ENCODE assay signal across 25 cellular contexts in the genomic region with DNA sequence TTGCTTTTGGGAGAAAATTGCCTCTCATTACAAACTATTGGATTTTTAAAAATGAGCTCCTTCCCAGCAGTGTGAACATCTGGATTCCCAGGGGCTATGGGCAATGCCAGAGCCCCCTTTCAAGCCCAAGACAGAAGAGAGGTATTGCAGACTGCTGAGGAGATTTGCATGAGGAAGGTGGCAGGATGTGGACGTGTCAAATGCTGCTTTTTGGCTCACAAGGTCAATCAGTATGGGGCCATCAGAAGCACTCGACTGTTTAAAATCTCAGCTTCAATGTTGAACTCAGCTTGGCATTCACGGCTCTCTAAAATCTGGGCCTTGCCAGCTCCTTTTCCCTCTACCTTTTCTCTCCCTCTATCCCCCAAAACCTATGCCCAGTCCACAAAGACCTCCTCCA.
DNase-seq lines count a peak whose midpoint lies in the region; ATAC-seq and TF ChIP-seq lines count a peak whose summit lies in the region.
"Had no signal": no experiment of that assay in that cellular context is flagged by ENCODE, and none has a peak within 500 bp of the region (broad histone marks: within the 10 kb centered on the region; RNA-seq: fewer than 3 reads in every experiment).

No MANE protein-coding gene starts in this region.

- intact Hi-C loops in activated T-helper 1 cell treated with anti-CD3 and anti-CD28 coated beads, Interleukin-12 subunit alpha, Interleukin-12 subunit beta, Interleukin-2, Interleukin-4 antibody, amounts not matched to agents 30 ng/mL and 10 ng/mL and 1 ng/mL, durations not matched to agents 14 hours and 24 hours and 36 hours (cut with micrococcal nuclease) = no loop called here
- intact Hi-C loops in psoas muscle (cut with DNase I) = no loop called here

- DNase-seq in T-helper 1 cell (no peak), NCI-H2029 (lab: John Stamatoyannopoulos, UW) (no peak), NCI-H2171 treated with DMSO at 0.1 percent for 48 hours (lab: John Stamatoyannopoulos, UW) (no peak), AML-193 (lab: John Stamatoyannopoulos, UW) (no peak), psoas muscle (no peak)
- DNase-seq in activated T-helper 1 cell treated with anti-CD3 and anti-CD28 coated beads, Interleukin-12 subunit alpha, Interleukin-12 subunit beta, Interleukin-2, Interleukin-4 antibody, amounts not matched to agents 30 ng/mL and 10 ng/mL and 1 ng/mL, durations not matched to agents 14 hours and 24 hours and 36 hours (ENCODE audit: low spot score) = no peak
- DNase-seq: DMS53, GDM1, H9, HFFc6, KBM-7, NCI-H1092 treated with DMSO at 0.1 percent for 48 hours, NCI-H146, NCI-H2029 treated with DMSO at 0.1 percent for 48 hours, NCI-H345, NCI-H524, NCI-H82, OCI-M1, SHP77 had no signal

- H3K27ac Mint-ChIP-seq in T-helper 1 cell treated with Interleukin-12 subunit alpha and Interleukin-12 subunit beta and Interleukin-4 antibody, amounts not matched to agents 30 μg/mL and 1 μg/mL, for 36 hours = peak overlapping the region; percentile 26
- peak overlapping the region; percentile 56 for H3K27ac Mint-ChIP-seq in activated T-helper 1 cell treated with anti-CD3 and anti-CD28 coated beads, Interleukin-12 subunit alpha, Interleukin-12 subunit beta, Interleukin-2, Interleukin-4 antibody, amounts not matched to agents 30 ng/mL and 10 ng/mL and 1 ng/mL, durations not matched to agents 14 hours and 24 hours and 36 hours
- H3K27ac Mint-ChIP-seq: B cell, CD14-positive monocyte, H9, HFFc6 had no signal

- H3K36me3 Mint-ChIP-seq in T-helper 1 cell treated with Interleukin-12 subunit alpha and Interleukin-12 subunit beta and Interleukin-4 antibody, amounts not matched to agents 30 μg/mL and 1 μg/mL, for 36 hours (ENCODE audit: low read depth) = no peaks in the 10 kb centered on the region
- H3K36me3 Mint-ChIP-seq in activated T-helper 1 cell treated with anti-CD3 and anti-CD28 coated beads, Interleukin-12 subunit alpha, Interleukin-12 subunit beta, Interleukin-2, Interleukin-4 antibody, amounts not matched to agents 30 ng/mL and 10 ng/mL and 1 ng/mL, durations not matched to agents 14 hours and 24 hours and 36 hours (ENCODE audit: low read depth) = no peaks in the 10 kb centered on the region
- H3K36me3 Mint-ChIP-seq: CD14-positive monocyte had no signal

- no peaks in the 10 kb centered on the region for H3K9me3 Mint-ChIP-seq in T-helper 1 cell treated with Interleukin-12 subunit alpha and Interleukin-12 subunit beta and Interleukin-4 antibody, amounts not matched to agents 30 μg/mL and 1 μg/mL, for 36 hours
- H3K9me3 Mint-ChIP-seq in activated T-helper 1 cell treated with anti-CD3 and anti-CD28 coated beads, Interleukin-12 subunit alpha, Interleukin-12 subunit beta, Interleukin-2, Interleukin-4 antibody, amounts not matched to agents 30 ng/mL and 10 ng/mL and 1 ng/mL, durations not matched to agents 14 hours and 24 hours and 36 hours = no peaks in the 10 kb centered on the region
- H3K9me3 Mint-ChIP-seq: HFFc6 had no signal

- H3K36me3 ChIP-seq in psoas muscle (ENCODE audit: insufficient read depth in 1 of 2, low read depth in 1 of 2) = no peaks in the 10 kb centered on the region

- H3K4me1 Mint-ChIP-seq in T-helper 1 cell treated with Interleukin-12 subunit alpha and Interleukin-12 subunit beta and Interleukin-4 antibody, amounts not matched to agents 30 μg/mL and 1 μg/mL, for 36 hours (ENCODE audit: low read depth) = peaks cover 20% of the 10 kb centered on the region
- peaks cover 19% of the 10 kb centered on the region for H3K4me1 Mint-ChIP-seq in activated T-helper 1 cell treated with anti-CD3 and anti-CD28 coated beads, Interleukin-12 subunit alpha, Interleukin-12 subunit beta, Interleukin-2, Interleukin-4 antibody, amounts not matched to agents 30 ng/mL and 10 ng/mL and 1 ng/mL, durations not matched to agents 14 hours and 24 hours and 36 hours (ENCODE audit: low read depth)
- H3K4me1 Mint-ChIP-seq: B cell, CD14-positive monocyte, H9 had no signal

- no peaks in the 10 kb centered on the region for H3K4me1 ChIP-seq in psoas muscle

- H3K27ac ChIP-seq in psoas muscle = no peak overlapping the region
- H3K27ac ChIP-seq: 22Rv1, GM23248 had no signal

- ATAC-seq in HG03095 (IDR thresholded peaks at IDR 0.05; ENCODE audit: unreplicated experiment) (peak; percentile 54), psoas muscle (no peak)

- H3K27me3 Mint-ChIP-seq in T-helper 1 cell treated with Interleukin-12 subunit alpha and Interleukin-12 subunit beta and Interleukin-4 antibody, amounts not matched to agents 30 μg/mL and 1 μg/mL, for 36 hours (ENCODE audit: low read depth) = peaks cover 17% of the 10 kb centered on the region
- peaks cover 7% of the 10 kb centered on the region for H3K27me3 Mint-ChIP-seq in activated T-helper 1 cell treated with anti-CD3 and anti-CD28 coated beads, Interleukin-12 subunit alpha, Interleukin-12 subunit beta, Interleukin-2, Interleukin-4 antibody, amounts not matched to agents 30 ng/mL and 10 ng/mL and 1 ng/mL, durations not matched to agents 14 hours and 24 hours and 36 hours (ENCODE audit: insufficient read depth)

- no peak overlapping the region for H3K4me3 ChIP-seq in psoas muscle
- H3K4me3 ChIP-seq: GM23248 had no signal

- no peak overlapping the region for H3K4me3 Mint-ChIP-seq in T-helper 1 cell treated with Interleukin-12 subunit alpha and Interleukin-12 subunit beta and Interleukin-4 antibody, amounts not matched to agents 30 μg/mL and 1 μg/mL, for 36 hours
- H3K4me3 Mint-ChIP-seq in activated T-helper 1 cell treated with anti-CD3 and anti-CD28 coated beads, Interleukin-12 subunit alpha, Interleukin-12 subunit beta, Interleukin-2, Interleukin-4 antibody, amounts not matched to agents 30 ng/mL and 10 ng/mL and 1 ng/mL, durations not matched to agents 14 hours and 24 hours and 36 hours = no peak overlapping the region
- H3K4me3 Mint-ChIP-seq: B cell, CD14-positive monocyte, H9, HFFc6 had no signal

- no peaks in the 10 kb centered on the region for H3K9me3 ChIP-seq in psoas muscle

- WGBS in psoas muscle, 3 donors = 79 to 95% (median 91%) methylated on average over 3 of the region's 3 CpGs

- TF ChIP-seq CTCF in psoas muscle (IDR thresholded peaks at IDR 0.05) = no peak

- no peaks in the 10 kb centered on the region for H3K27me3 ChIP-seq in psoas muscle (ENCODE audit: insufficient read depth in 3 of 3, low read length in 2 of 3)
